ENCODE assay signal across 11 cellular contexts in the genomic region with DNA sequence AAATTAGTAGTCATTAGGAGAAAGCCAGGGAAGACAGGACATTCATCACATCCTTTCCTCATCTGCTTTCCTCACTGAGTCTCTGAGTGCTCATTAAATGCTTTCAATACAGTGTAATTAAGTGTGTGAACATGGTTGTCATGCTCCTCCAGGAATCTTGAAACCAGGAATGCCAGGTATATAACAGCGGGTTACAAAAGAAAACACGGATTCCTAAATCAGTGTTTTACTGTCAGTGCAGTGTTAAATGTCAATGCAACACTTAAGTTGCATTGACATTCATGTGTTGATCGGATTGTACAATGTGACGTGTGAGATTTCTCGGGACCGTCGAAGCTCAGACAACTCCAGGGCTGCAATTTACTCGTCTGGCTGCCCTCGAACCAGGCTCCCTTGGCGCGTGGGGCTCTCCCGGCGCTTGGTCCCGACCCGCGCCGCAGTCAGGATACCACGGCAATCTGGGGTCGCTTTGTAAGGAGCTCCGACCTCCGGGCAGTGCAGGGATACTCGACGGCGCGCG. TPM values are rescaled to one million over a fixed set of nuclear protein-coding genes. Genes with fewer than 3 reads are reported as not detected.
DNase-seq lines count a peak whose midpoint lies in the region; ATAC-seq and TF ChIP-seq lines count a peak whose summit lies in the region.
"Had no signal": no experiment of that assay in that cellular context is flagged by ENCODE, and none has a peak within 500 bp of the region (broad histone marks: within the 10 kb centered on the region; RNA-seq: fewer than 3 reads in every experiment).

No MANE protein-coding gene starts in this region.

- no peak overlapping the region for H3K4me3 ChIP-seq in CD4-positive, alpha-beta memory T cell (ENCODE audit: low read length in 2 of 2)
- H3K4me3 ChIP-seq in HUES48 (ENCODE audit: low read depth, low read length), result peak overlapping the region; percentile 60

- H3K4me1 Mint-ChIP-seq in CD4-positive, alpha-beta memory T cell, result peaks cover 9 to 31% (median 18%) of the 10 kb centered on the region in 4 donors
- H3K4me1 Mint-ChIP-seq in dendritic cell treated with granulocyte-macrophage colony-stimulating factor and Interleukin-4, amounts not matched to agents 40 ng/mL and 50 ng/mL, for 4 days (ENCODE audit: low read depth), result peaks cover 23% of the 10 kb centered on the region
- H3K4me1 Mint-ChIP-seq in nephron, result peaks cover 41% of the 10 kb centered on the region

- H3K9me3 Mint-ChIP-seq in CD4-positive, alpha-beta memory T cell, result peaks cover 0 to 32% (median 17%) of the 10 kb centered on the region in 8 donors
- H3K9me3 Mint-ChIP-seq in dendritic cell treated with granulocyte-macrophage colony-stimulating factor and Interleukin-4, amounts not matched to agents 40 ng/mL and 50 ng/mL, for 4 days, result no peaks in the 10 kb centered on the region
- peaks cover 6% of the 10 kb centered on the region for H3K9me3 Mint-ChIP-seq in nephron

- no peak for ATAC-seq in HG02981 (IDR thresholded peaks at IDR 0.05; ENCODE audit: unreplicated experiment)

- POLR2A ChIA-PET in CD4-positive, alpha-beta memory T cell (lab: Charles Lee; ENCODE audit: partially characterized antibody), result interaction anchor here (0.9 to 2.0 kb wide), 3 partner anchors 8 to 115 kb away, joined by 3 to 6 read pairs (median 4); no protein-coding TSS in a partner anchor

- H3K27ac ChIP-seq in CD4-positive, alpha-beta memory T cell (ENCODE audit: low read depth, low read length), result no peak overlapping the region
- no peak overlapping the region for H3K27ac ChIP-seq in HUES48 (ENCODE audit: low read depth, low read length)

- peaks cover 0 to 10% of the 10 kb centered on the region in 2 donors for H3K36me3 Mint-ChIP-seq in CD4-positive, alpha-beta memory T cell
- no peaks in the 10 kb centered on the region for H3K36me3 Mint-ChIP-seq in dendritic cell treated with granulocyte-macrophage colony-stimulating factor and Interleukin-4, amounts not matched to agents 40 ng/mL and 50 ng/mL, for 4 days (ENCODE audit: low read depth)
- H3K36me3 Mint-ChIP-seq in nephron (ENCODE audit: low read depth), result no peaks in the 10 kb centered on the region

- peaks cover 58% of the 10 kb centered on the region for H3K27me3 ChIP-seq in CD4-positive, alpha-beta memory T cell (ENCODE audit: insufficient read depth, low read length)
- peaks cover 100% of the 10 kb centered on the region for H3K27me3 ChIP-seq in HUES48 (ENCODE audit: control insufficient read depth, insufficient read depth, low read length)

- peaks cover 10% of the 10 kb centered on the region for H3K4me1 ChIP-seq in CD4-positive, alpha-beta memory T cell (ENCODE audit: insufficient read depth, low read length)
- peaks cover 7% of the 10 kb centered on the region for H3K4me1 ChIP-seq in HUES48 (ENCODE audit: control insufficient read depth, insufficient read depth, low read length)

- no peak for TF ChIP-seq CTCF in nephron (IDR thresholded peaks at IDR 0.05; ENCODE audit: unreplicated experiment in 3 of 3)

- peaks cover 40 to 50% of the 10 kb centered on the region in 2 donors for H3K27me3 Mint-ChIP-seq in CD4-positive, alpha-beta memory T cell
- peaks cover 60% of the 10 kb centered on the region for H3K27me3 Mint-ChIP-seq in dendritic cell treated with granulocyte-macrophage colony-stimulating factor and Interleukin-4, amounts not matched to agents 40 ng/mL and 50 ng/mL, for 4 days
- peaks cover 89% of the 10 kb centered on the region for H3K27me3 Mint-ChIP-seq in nephron (ENCODE audit: low read depth)

- CTCF ChIA-PET in CD4-positive, alpha-beta memory T cell (lab: Charles Lee; ENCODE audit: partially characterized antibody), result interaction anchor here (1.7 kb wide), 1 partner anchor 29 kb away, joined by 5 read pairs; the partner anchor contains the start of gene COMMD3

- H3K9me3 ChIP-seq in CD4-positive, alpha-beta memory T cell (ENCODE audit: control insufficient read depth in 1 of 2, low read length in 2 of 2), result no peaks in the 10 kb centered on the region
- no peaks in the 10 kb centered on the region for H3K9me3 ChIP-seq in HUES48 (ENCODE audit: control insufficient read depth, insufficient read depth, low read length)

- peak overlapping the region in 5 of 7 donors; percentile 53 to 90 (median 89) for H3K27ac Mint-ChIP-seq in CD4-positive, alpha-beta memory T cell
- H3K27ac Mint-ChIP-seq in dendritic cell treated with granulocyte-macrophage colony-stimulating factor and Interleukin-4, amounts not matched to agents 40 ng/mL and 50 ng/mL, for 4 days, result peak overlapping the region; percentile 75
- H3K27ac Mint-ChIP-seq in nephron, result no peak overlapping the region

- H3K36me3 ChIP-seq in CD4-positive, alpha-beta memory T cell (ENCODE audit: insufficient read depth, low read length), result no peaks in the 10 kb centered on the region
- no peaks in the 10 kb centered on the region for H3K36me3 ChIP-seq in HUES48 (ENCODE audit: control insufficient read depth, insufficient read depth, low read length)

- no peak overlapping the region for H3K9ac ChIP-seq in HUES48 (ENCODE audit: low read depth, low read length)

- H3K4me3 Mint-ChIP-seq in CD4-positive, alpha-beta memory T cell, result peak overlapping the region in 7 of 8 donors; percentile 2 to 57 (median 20)
- H3K4me3 Mint-ChIP-seq in dendritic cell treated with granulocyte-macrophage colony-stimulating factor and Interleukin-4, amounts not matched to agents 40 ng/mL and 50 ng/mL, for 4 days, result peak overlapping the region; percentile 81
- peak overlapping the region; percentile 31 to 59 (median 57) for H3K4me3 Mint-ChIP-seq in nephron

- intact Hi-C loops in CD4-positive, alpha-beta memory T cell (cut with micrococcal nuclease), result loop anchor here (5.0 kb wide), 2 partner anchors 92 to 132 kb away; no protein-coding TSS in a partner anchor
- intact Hi-C loops in dendritic cell treated with granulocyte-macrophage colony-stimulating factor and Interleukin-4, amounts not matched to agents 40 ng/mL and 50 ng/mL, for 4 days (cut with micrococcal nuclease), result no loop called here

- DNase-seq in CD4-positive, alpha-beta memory T cell, result no peak
- no peak for DNase-seq in DMS 273 treated with DMSO at 0.1 percent for 48 hours (lab: John Stamatoyannopoulos, UW)
- no peak for DNase-seq in DMS114 treated with DMSO at 0.1 percent for 48 hours (lab: John Stamatoyannopoulos, UW; ENCODE audit: unreplicated experiment)
- no peak for DNase-seq in DMS153 treated with DMSO at 0.1 percent for 48 hours (lab: John Stamatoyannopoulos, UW; ENCODE audit: unreplicated experiment)
- DNase-seq: DMS79 treated with DMSO at 0.1 percent for 48 hours had no signal

RNA-seq across cellular contexts. Expression of gene SPAG6, which starts 0.5 kb away (rescaled TPM):
- not detected for total RNA-seq in CD4-positive, alpha-beta memory T cell
- not detected for polyA plus RNA-seq in CD4-positive, alpha-beta memory T cell
- total RNA-seq: fibroblast of lung, NCI-H460 had no signal
- polyA plus RNA-seq: fibroblast of lung had no signal

RNA-seq across cellular contexts. Expression of gene BMI1, which starts 23.9 kb away (rescaled TPM):
- total RNA-seq in CD4-positive, alpha-beta memory T cell, result 100 to 1,000 TPM in 1 of 2 experiments, 10 to 100 TPM in 1; 99.0 to 108 TPM
- polyA plus RNA-seq in CD4-positive, alpha-beta memory T cell, result 10 to 100 TPM; 40.5 to 54.5 TPM

RNA-seq across cellular contexts. Expression of gene COMMD3, which starts 28.7 kb away (rescaled TPM):
- 10 to 100 TPM; 67.9 to 68.5 TPM for total RNA-seq in CD4-positive, alpha-beta memory T cell
- 10 to 100 TPM; 71.1 to 88.1 TPM for polyA plus RNA-seq in CD4-positive, alpha-beta memory T cell

Comparison
In these comparisons a context has a peak if more than half of its experiments do, and no peak if none do; other contexts are left out.
1. H3K27ac Mint-ChIP-seq: peak in CD4-positive, alpha-beta memory T cell (5 of 7) and dendritic cell treated with granulocyte-macrophage colony-stimulating factor and Interleukin-4, amounts not matched to agents 40 ng/mL and 50 ng/mL, for 4 days (single experiment); none in nephron (0 of 3).
2. H3K4me3 Mint-ChIP-seq: peak in every context shown above with its lines; median percentile 81 in dendritic cell treated with granulocyte-macrophage colony-stimulating factor and Interleukin-4, amounts not matched to agents 40 ng/mL and 50 ng/mL, for 4 days; 57 in nephron; 20 in CD4-positive, alpha-beta memory T cell.